39 cellular contexts compared by ENCODE assay signal in the genomic region with DNA sequence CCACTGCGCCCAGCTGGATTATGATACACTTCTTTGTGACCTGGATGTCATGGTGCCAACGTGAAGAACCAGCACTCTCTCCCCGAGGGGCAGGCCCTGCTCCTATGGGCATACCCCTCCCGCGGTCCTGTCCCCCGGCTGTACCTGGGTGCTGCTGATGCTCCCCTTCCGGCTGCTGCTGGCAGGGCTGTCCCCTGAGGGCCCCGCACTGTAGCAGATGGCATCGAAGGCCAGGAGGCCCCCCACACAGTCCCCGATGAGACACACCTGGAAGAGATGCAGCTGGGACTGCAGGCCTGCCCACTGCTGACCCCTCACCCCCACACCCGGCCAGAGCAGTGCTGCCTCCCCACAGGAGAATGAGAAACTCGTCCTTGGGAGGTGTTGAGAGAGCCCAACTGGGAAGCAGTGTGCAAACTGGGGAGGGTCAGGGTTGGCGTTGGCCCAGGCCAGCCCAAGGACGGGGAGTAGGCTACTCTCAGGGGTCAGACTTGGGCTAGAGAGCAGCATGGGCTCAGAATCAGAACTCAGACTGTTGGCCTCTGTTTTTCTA. TPM values are rescaled to one million over a fixed set of nuclear protein-coding genes. Genes with fewer than 3 reads are reported as not detected.
"Had no signal": no experiment of that assay in that cellular context is flagged by ENCODE, and none has a peak within 500 bp of the region (broad histone marks: within the 10 kb centered on the region; RNA-seq: fewer than 3 reads in every experiment).

No MANE protein-coding gene starts in this region.

- DNase-seq: activated B cell treated with CpG ODN at 0.5 μM for 24 hours; activated CD4-positive, alpha-beta memory T cell treated with anti-CD3 and anti-CD28 coated beads for 36 hours; activated CD4-positive, alpha-beta T cell treated with anti-CD3 and anti-CD28 coated beads for 4 hours; activated CD4-positive, alpha-beta T cell treated with anti-CD3 and anti-CD28 coated beads, Interleukin-2, amount 10 ng/mL, durations not matched to agents 24 days and 14 days; activated CD4-positive, alpha-beta T cell treated with anti-CD3 and anti-CD28 coated beads, Interleukin-2, amount 50 U/mL, for 1 hour; activated CD4-positive, alpha-beta T cell treated with anti-CD3 and anti-CD28 coated beads, Interleukin-2, amount 50 U/mL, for 4 hours; activated CD4-positive, CD25-positive, alpha-beta regulatory T cell treated with anti-CD3 and anti-CD28 coated beads, Interleukin-2, amount 50 U/mL, for 72 hours; activated CD8-positive, alpha-beta memory T cell treated with anti-CD3 and anti-CD28 coated beads, Interleukin-2, amount 50 U/mL, for 4 hours; activated CD8-positive, alpha-beta T cell treated with anti-CD3 and anti-CD28 coated beads for 36 hours; activated effector memory CD4-positive, alpha-beta T cell treated with Interleukin-2 at 50 U/mL for 16 hours; activated gamma-delta T cell; activated naive CD4-positive, alpha-beta T cell treated with anti-CD3 and anti-CD28 coated beads, Interleukin-2, amount 10 ng/mL, durations not matched to agents 7 days and 5 days; activated naive CD4-positive, alpha-beta T cell treated with Interleukin-2 at 50 U/mL for 16 hours; activated naive CD8-positive, alpha-beta T cell treated with anti-CD3 and anti-CD28 coated beads, Interleukin-2, amount 10 ng/mL, durations not matched to agents 7 days and 5 days; activated naive CD8-positive, alpha-beta T cell treated with anti-CD3 and anti-CD28 coated beads, Interleukin-2, amount 50 U/mL, for 24 hours; activated T-cell treated with anti-CD3 and anti-CD28 coated beads for 4 hours; activated T-cell treated with anti-CD3 and anti-CD28 coated beads, Interleukin-2, amount 50 U/mL, for 1 hour; activated T-cell treated with anti-CD3 and anti-CD28 coated beads, Interleukin-2, amount 50 U/mL, for 4 hours; activated T-cell treated with anti-CD3 and anti-CD28 coated beads, Interleukin-2, amount 50 U/mL, for 72 hours; amygdala; anterior cingulate cortex; caudate nucleus; T-cell; T-helper 17 cell had no signal

- H3K4me1 Mint-ChIP-seq: activated naive CD4-positive, alpha-beta T cell treated with anti-CD3 and anti-CD28 coated beads, Interleukin-2, amount 10 ng/mL, durations not matched to agents 7 days and 5 days; activated naive CD8-positive, alpha-beta T cell treated with anti-CD3 and anti-CD28 coated beads, Interleukin-2, amount 50 U/mL, for 24 hours had no signal

- H3K27me3 ChIP-seq: ascending aorta, cardiac muscle cell had no signal

- H3K9me3 ChIP-seq: ascending aorta had no signal

- H3K9me3 Mint-ChIP-seq: activated B cell treated with CpG ODN at 0.5 μM for 24 hours; activated CD4-positive, alpha-beta memory T cell treated with anti-CD3 and anti-CD28 coated beads for 36 hours; activated CD4-positive, alpha-beta T cell treated with anti-CD3 and anti-CD28 coated beads, Interleukin-2, amount 10 ng/mL, durations not matched to agents 24 days and 14 days; activated CD8-positive, alpha-beta T cell treated with anti-CD3 and anti-CD28 coated beads for 36 hours; activated naive CD4-positive, alpha-beta T cell treated with anti-CD3 and anti-CD28 coated beads, Interleukin-2, amount 10 ng/mL, durations not matched to agents 7 days and 5 days; activated naive CD4-positive, alpha-beta T cell treated with anti-CD3 and anti-CD28 coated beads, Interleukin-2, amount 50 U/mL, for 24 hours; activated naive CD8-positive, alpha-beta T cell treated with anti-CD3 and anti-CD28 coated beads, Interleukin-2, amount 10 ng/mL, durations not matched to agents 7 days and 5 days; activated naive CD8-positive, alpha-beta T cell treated with anti-CD3 and anti-CD28 coated beads, Interleukin-2, amount 50 U/mL, for 24 hours; activated T-cell treated with anti-CD3 and anti-CD28 coated beads, Interleukin-2, amount 50 U/mL, for 4 hours; activated T-cell treated with anti-CD3 and anti-CD28 coated beads, Interleukin-2, amount 50 U/mL, for 72 hours; activated T-helper 1 cell treated with anti-CD3 and anti-CD28 coated beads, Interleukin-12 subunit alpha, Interleukin-12 subunit beta, Interleukin-2, Interleukin-4 antibody, amounts not matched to agents 30 ng/mL and 10 ng/mL and 1 ng/mL, durations not matched to agents 14 hours and 24 hours and 36 hours; activated T-helper 2 cell treated with anti-CD3 and anti-CD28 coated beads, Interferon-gamma antibody, Interleukin-2, Interleukin-4, amounts not matched to agents 10 μg/mL and 5 μg/mL and 100 μg/mL, durations not matched to agents 14 hours and 24 hours and 36 hours; brain; central memory CD8-positive, alpha-beta T cell; T-cell had no signal

- H3K4me1 ChIP-seq: ascending aorta had no signal

- H3K36me3 Mint-ChIP-seq: activated CD4-positive, alpha-beta memory T cell treated with anti-CD3 and anti-CD28 coated beads for 36 hours; activated naive CD4-positive, alpha-beta T cell treated with anti-CD3 and anti-CD28 coated beads, Interleukin-2, amount 10 ng/mL, durations not matched to agents 7 days and 5 days; activated naive CD4-positive, alpha-beta T cell treated with anti-CD3 and anti-CD28 coated beads, Interleukin-2, amount 50 U/mL, for 24 hours; activated naive CD8-positive, alpha-beta T cell; activated naive CD8-positive, alpha-beta T cell treated with anti-CD3 and anti-CD28 coated beads, Interleukin-2, amount 10 ng/mL, durations not matched to agents 7 days and 5 days; brain; T-cell had no signal

- ATAC-seq: activated CD8-positive, alpha-beta T cell treated with anti-CD3 and anti-CD28 coated beads for 36 hours; activated naive CD8-positive, alpha-beta T cell treated with anti-CD3 and anti-CD28 coated beads, Interleukin-2, amount 50 U/mL, for 24 hours; activated T-cell treated with anti-CD3 and anti-CD28 coated beads, Interleukin-2, amount 50 U/mL, for 4 hours; activated T-cell treated with anti-CD3 and anti-CD28 coated beads, Interleukin-2, amount 50 U/mL, for 72 hours; T-cell; T-helper 17 cell had no signal

- H3K4me3 Mint-ChIP-seq: activated B cell treated with CpG ODN at 0.5 μM for 24 hours; activated CD4-positive, alpha-beta memory T cell treated with anti-CD3 and anti-CD28 coated beads for 36 hours; activated CD4-positive, alpha-beta T cell treated with anti-CD3 and anti-CD28 coated beads, Interleukin-2, amount 10 ng/mL, durations not matched to agents 24 days and 14 days; activated CD8-positive, alpha-beta T cell treated with anti-CD3 and anti-CD28 coated beads for 36 hours; activated naive CD4-positive, alpha-beta T cell treated with anti-CD3 and anti-CD28 coated beads, Interleukin-2, amount 10 ng/mL, durations not matched to agents 7 days and 5 days; activated naive CD4-positive, alpha-beta T cell treated with anti-CD3 and anti-CD28 coated beads, Interleukin-2, amount 50 U/mL, for 24 hours; activated naive CD8-positive, alpha-beta T cell; activated naive CD8-positive, alpha-beta T cell treated with anti-CD3 and anti-CD28 coated beads, Interleukin-2, amount 10 ng/mL, durations not matched to agents 7 days and 5 days; activated naive CD8-positive, alpha-beta T cell treated with anti-CD3 and anti-CD28 coated beads, Interleukin-2, amount 50 U/mL, for 24 hours; activated T-cell treated with anti-CD3 and anti-CD28 coated beads, Interleukin-2, amount 50 U/mL, for 4 hours; activated T-cell treated with anti-CD3 and anti-CD28 coated beads, Interleukin-2, amount 50 U/mL, for 72 hours; activated T-helper 1 cell treated with anti-CD3 and anti-CD28 coated beads, Interleukin-12 subunit alpha, Interleukin-12 subunit beta, Interleukin-2, Interleukin-4 antibody, amounts not matched to agents 30 ng/mL and 10 ng/mL and 1 ng/mL, durations not matched to agents 14 hours and 24 hours and 36 hours; brain; central memory CD8-positive, alpha-beta T cell; T-cell; T-helper 17 cell had no signal

- H3K27ac ChIP-seq: ascending aorta, cardiac muscle cell, VCaP had no signal

- H3K27ac Mint-ChIP-seq: activated B cell treated with CpG ODN at 0.5 μM for 24 hours; activated CD4-positive, alpha-beta memory T cell treated with anti-CD3 and anti-CD28 coated beads for 36 hours; activated CD4-positive, alpha-beta T cell treated with anti-CD3 and anti-CD28 coated beads, Interleukin-2, amount 10 ng/mL, durations not matched to agents 24 days and 14 days; activated CD8-positive, alpha-beta T cell treated with anti-CD3 and anti-CD28 coated beads for 36 hours; activated naive CD4-positive, alpha-beta T cell treated with anti-CD3 and anti-CD28 coated beads, Interleukin-2, amount 10 ng/mL, durations not matched to agents 7 days and 5 days; activated naive CD4-positive, alpha-beta T cell treated with anti-CD3 and anti-CD28 coated beads, Interleukin-2, amount 50 U/mL, for 24 hours; activated naive CD8-positive, alpha-beta T cell; activated naive CD8-positive, alpha-beta T cell treated with anti-CD3 and anti-CD28 coated beads, Interleukin-2, amount 10 ng/mL, durations not matched to agents 7 days and 5 days; activated naive CD8-positive, alpha-beta T cell treated with anti-CD3 and anti-CD28 coated beads, Interleukin-2, amount 50 U/mL, for 24 hours; activated T-cell treated with anti-CD3 and anti-CD28 coated beads, Interleukin-2, amount 50 U/mL, for 72 hours; activated T-helper 1 cell treated with anti-CD3 and anti-CD28 coated beads, Interleukin-12 subunit alpha, Interleukin-12 subunit beta, Interleukin-2, Interleukin-4 antibody, amounts not matched to agents 30 ng/mL and 10 ng/mL and 1 ng/mL, durations not matched to agents 14 hours and 24 hours and 36 hours; activated T-helper 2 cell treated with anti-CD3 and anti-CD28 coated beads, Interferon-gamma antibody, Interleukin-2, Interleukin-4, amounts not matched to agents 10 μg/mL and 5 μg/mL and 100 μg/mL, durations not matched to agents 14 hours and 24 hours and 36 hours; T-cell; T-helper 17 cell had no signal

- H3K4me3 ChIP-seq: ascending aorta, cardiac muscle cell had no signal

- FAIRE-seq: bronchial epithelial cell, TTC549 had no signal

- H3K36me3 ChIP-seq: ascending aorta, cardiac muscle cell had no signal

RNA-seq across cellular contexts. Expression of a gene that starts 33.7 kb away (rescaled TPM):
- total RNA-seq: ascending aorta, T-helper 17 cell had no signal

RNA-seq across cellular contexts. Expression of a gene that starts 43.0 kb away (rescaled TPM):
- total RNA-seq: activated B cell treated with CpG ODN at 0.5 μM for 24 hours; activated CD4-positive, alpha-beta memory T cell treated with anti-CD3 and anti-CD28 coated beads for 36 hours; activated CD4-positive, alpha-beta T cell treated with anti-CD3 and anti-CD28 coated beads, Interleukin-2, amount 10 ng/mL, durations not matched to agents 24 days and 14 days; activated CD8-positive, alpha-beta memory T cell treated with anti-CD3 and anti-CD28 coated beads for 36 hours; activated CD8-positive, alpha-beta T cell treated with anti-CD3 and anti-CD28 coated beads for 36 hours; activated naive CD8-positive, alpha-beta T cell treated with anti-CD3 and anti-CD28 coated beads, Interleukin-2, amount 10 ng/mL, durations not matched to agents 7 days and 5 days; activated T-cell treated with anti-CD3 and anti-CD28 coated beads, Interleukin-2, amount 50 U/mL, for 4 hours; activated T-cell treated with anti-CD3 and anti-CD28 coated beads, Interleukin-2, amount 50 U/mL, for 72 hours; activated T-helper 1 cell treated with anti-CD3 and anti-CD28 coated beads, Interleukin-12 subunit alpha, Interleukin-12 subunit beta, Interleukin-2, Interleukin-4 antibody, amounts not matched to agents 30 ng/mL and 10 ng/mL and 1 ng/mL, durations not matched to agents 14 hours and 24 hours and 36 hours; activated T-helper 2 cell treated with anti-CD3 and anti-CD28 coated beads, Interferon-gamma antibody, Interleukin-2, Interleukin-4, amounts not matched to agents 10 μg/mL and 5 μg/mL and 100 μg/mL, durations not matched to agents 14 hours and 24 hours and 36 hours; ascending aorta; bronchial epithelial cell; cardiac muscle cell; T-cell; T-helper 1 cell treated with Interleukin-12 subunit alpha and Interleukin-12 subunit beta and Interleukin-4 antibody, amounts not matched to agents 30 ng/mL and 1 ng/mL, for 36 hours; T-helper 17 cell; T-helper 2 cell treated with Interferon-gamma antibody and Interleukin-4, amounts not matched to agents 100 ng/mL and 5 ng/mL, for 36 hours had no signal
- polyA plus RNA-seq: adipose tissue, cardiac muscle cell had no signal
